Comparison of ENCODE assay signal across 9 cellular contexts in genomic region chr7:137846588-137847417, GRCh38. TPM values are rescaled to one million over a fixed set of nuclear protein-coding genes. Genes with fewer than 3 reads are reported as not detected.
A peak's percentile ranks its signal among the peaks of the same experiment; 100 is the strongest.
DNase-seq lines count a peak whose midpoint lies in the region; ATAC-seq and TF ChIP-seq lines count a peak whose summit lies in the region.
"Had no signal": no experiment of that assay in that cellular context is flagged by ENCODE, and none has a peak within 500 bp of the region (broad histone marks: within the 10 kb centered on the region; RNA-seq: fewer than 3 reads in every experiment).

DGKI (minus strand) TSS chr7:137846974.

- H3K4me1 ChIP-seq in esophagus squamous epithelium, result peaks cover 4 to 16% (median 5%) of the 10 kb centered on the region in 3 donors

- 0% methylated on average over 1 of the region's 93 CpGs; no CpG with 5 or more reads in 1 of the 2 donors for WGBS in esophagus squamous epithelium, 2 donors

- H3K36me3 Mint-ChIP-seq in T-helper 1 cell treated with Interleukin-12 subunit alpha and Interleukin-12 subunit beta and Interleukin-4 antibody, amounts not matched to agents 30 μg/mL and 1 μg/mL, for 36 hours (ENCODE audit: low read depth), result no peaks in the 10 kb centered on the region
- peaks cover 0 to 9% (median 0%) of the 10 kb centered on the region in 3 donors for H3K36me3 Mint-ChIP-seq in naive thymus-derived CD8-positive, alpha-beta T cell

- H3K4me3 Mint-ChIP-seq in T-helper 1 cell treated with Interleukin-12 subunit alpha and Interleukin-12 subunit beta and Interleukin-4 antibody, amounts not matched to agents 30 μg/mL and 1 μg/mL, for 36 hours, result peak within 1 kb of the TSS; percentile 79
- H3K4me3 Mint-ChIP-seq in naive thymus-derived CD8-positive, alpha-beta T cell, result peak within 1 kb of the TSS; percentile 46 to 85 (median 63)

- POLR2A ChIA-PET in naive thymus-derived CD8-positive, alpha-beta T cell (lab: Charles Lee), result no interaction called here

- intact Hi-C loops in esophagus squamous epithelium (cut with DNase I), result no loop called here

- H3K27ac ChIP-seq in esophagus squamous epithelium, result no peak within 1 kb of the TSS
- H3K27ac ChIP-seq: SK-N-MC had no signal

- TF ChIP-seq CTCF in HFF-Myc (IDR thresholded peaks at IDR 0.05; ENCODE audit: low read depth, low read length, missing control alignments) (no peak), esophagus squamous epithelium (IDR thresholded peaks at IDR 0.05) (no peak)

- DNase-seq in HFF-Myc (ENCODE audit: extremely low read depth, low read depth), result no peak
- DNase-seq in esophagus squamous epithelium (lab: John Stamatoyannopoulos, UW), result no peak
- peak in 3 of 10 donors; percentile 9 to 20 (median 10) for DNase-seq in naive thymus-derived CD8-positive, alpha-beta T cell
- no peak for DNase-seq in SKM-1 (lab: John Stamatoyannopoulos, UW; ENCODE audit: unreplicated experiment)

- H3K4me3 ChIP-seq in GM08714 (ENCODE audit: low read length) (peak within 1 kb of the TSS; percentile 46), HFF-Myc (replicated peaks; ENCODE audit: low read depth, low read length) (peak within 1 kb of the TSS; percentile 36), esophagus squamous epithelium (peak within 1 kb of the TSS; percentile 10 to 64 (median 38))
- H3K4me3 ChIP-seq: SK-N-MC had no signal

- H3K27me3 ChIP-seq in esophagus squamous epithelium, result peaks cover 0 to 57% (median 9%) of the 10 kb centered on the region in 4 donors

- no peak for TF ChIP-seq POLR2A in esophagus squamous epithelium (IDR thresholded peaks at IDR 0.05)

- peak; percentile 42 to 55 for ATAC-seq in naive thymus-derived CD8-positive, alpha-beta T cell
- ATAC-seq in GM18858 (IDR thresholded peaks at IDR 0.05; ENCODE audit: unreplicated experiment) (no peak), GM21717 (IDR thresholded peaks at IDR 0.05; ENCODE audit: unreplicated experiment) (no peak)

- peaks cover 59% of the 10 kb centered on the region for H3K27me3 Mint-ChIP-seq in T-helper 1 cell treated with Interleukin-12 subunit alpha and Interleukin-12 subunit beta and Interleukin-4 antibody, amounts not matched to agents 30 μg/mL and 1 μg/mL, for 36 hours (ENCODE audit: low read depth)
- peaks cover 37 to 75% (median 61%) of the 10 kb centered on the region in 5 donors for H3K27me3 Mint-ChIP-seq in naive thymus-derived CD8-positive, alpha-beta T cell

- H3K4me1 Mint-ChIP-seq in T-helper 1 cell treated with Interleukin-12 subunit alpha and Interleukin-12 subunit beta and Interleukin-4 antibody, amounts not matched to agents 30 μg/mL and 1 μg/mL, for 36 hours (ENCODE audit: low read depth), result peaks cover 5% of the 10 kb centered on the region
- H3K4me1 Mint-ChIP-seq in naive thymus-derived CD8-positive, alpha-beta T cell, result peaks cover 0 to 10% (median 6%) of the 10 kb centered on the region in 4 donors

- H3K27ac Mint-ChIP-seq in T-helper 1 cell treated with Interleukin-12 subunit alpha and Interleukin-12 subunit beta and Interleukin-4 antibody, amounts not matched to agents 30 μg/mL and 1 μg/mL, for 36 hours, result peak within 1 kb of the TSS; percentile 16
- peak within 1 kb of the TSS in 2 of 10 donors; percentile 25 to 40 for H3K27ac Mint-ChIP-seq in naive thymus-derived CD8-positive, alpha-beta T cell

- no peaks in the 10 kb centered on the region for H3K9me3 ChIP-seq in esophagus squamous epithelium

- H3K9me3 Mint-ChIP-seq in T-helper 1 cell treated with Interleukin-12 subunit alpha and Interleukin-12 subunit beta and Interleukin-4 antibody, amounts not matched to agents 30 μg/mL and 1 μg/mL, for 36 hours, result no peaks in the 10 kb centered on the region
- peaks cover 0 to 9% (median 0%) of the 10 kb centered on the region in 9 donors for H3K9me3 Mint-ChIP-seq in naive thymus-derived CD8-positive, alpha-beta T cell

- no peaks in the 10 kb centered on the region for H3K36me3 ChIP-seq in esophagus squamous epithelium

RNA-seq across cellular contexts. Expression of gene DGKI, which starts in this region (rescaled TPM):
- 1 to 10 TPM in 2 of 4 donors, under 1 TPM in 1, not detected in 1; 0.44 to 1.1 (median 1.0) TPM for total RNA-seq in esophagus squamous epithelium
- total RNA-seq in naive thymus-derived CD8-positive, alpha-beta T cell, result not detected
- polyA plus RNA-seq in naive thymus-derived CD8-positive, alpha-beta T cell, result under 1 TPM in 1 of 3 donors, not detected in 2; 0.01 TPM

Comparison
In these comparisons a context has a peak if more than half of its experiments do, and no peak if none do; other contexts are left out.
1. Peak in ATAC-seq in naive thymus-derived CD8-positive, alpha-beta T cell; RNA of the gene not detected or under 1 TPM.